Comparison of ENCODE assay signal across 9 cellular contexts in genomic region chr19:36679455-36679854, GRCh38. TPM values are rescaled to one million over a fixed set of nuclear protein-coding genes. Genes with fewer than 3 reads are reported as not detected.
"Had no signal": no experiment of that assay in that cellular context is flagged by ENCODE, and none has a peak within 500 bp of the region (broad histone marks: within the 10 kb centered on the region; RNA-seq: fewer than 3 reads in every experiment).

No MANE protein-coding gene starts in this region.

- H3K4me2 ChIP-seq: KMS-11 had no signal

- H3K4me3 ChIP-seq: K562 had no signal

- DNase-seq: IMR-90, Karpas-422, KBM-7, KG1 had no signal

- ATAC-seq: HepG2, K562 had no signal

- H3K27ac ChIP-seq: HL-60, KMS-11 had no signal

- FAIRE-seq: HepG2, K562 had no signal

RNA-seq across cellular contexts. Expression of gene ZNF461, which starts 12.8 kb away (rescaled TPM):
- total RNA-seq: HT-29 had no signal
